21 cellular contexts compared by ENCODE assay signal in genomic region chr4:82232891-82233290, GRCh38.
"Had no signal": no experiment of that assay in that cellular context is flagged by ENCODE, and none has a peak within 500 bp of the region (broad histone marks: within the 10 kb centered on the region; RNA-seq: fewer than 3 reads in every experiment).

No MANE protein-coding gene starts in this region.

- H3K9me3 ChIP-seq: MG63, SJSA1 had no signal

- DNase-seq: KBM-7, MG63, NCI-H1092, NCI-H1105 treated with DMSO at 0.1 percent for 48 hours, NCI-H1417 treated with DMSO at 0.1 percent for 48 hours, NCI-H146, NCI-H1694 treated with DMSO at 0.1 percent for 48 hours, NCI-H1930, NCI-H2081, NCI-H2107, NCI-H226, NCI-H446, NCI-H510A, NCI-H524 treated with DMSO at 0.1 percent for 48 hours, NCI-H69, NCI-H774, Right ventricle myocardium superior, RPMI8226, SIG-M5 had no signal

- H3K36me3 ChIP-seq: MG63, SJSA1 had no signal

- H3K4me3 ChIP-seq: MG63, SJSA1, SK-N-MC had no signal

- H3K27ac ChIP-seq: SJSA1, SK-N-MC had no signal

- H3K4me1 ChIP-seq: SJSA1 had no signal

- H3K27me3 ChIP-seq: MG63, SJSA1 had no signal
